8 cellular contexts compared by ENCODE assay signal in genomic region chr7:150378115-150378852, GRCh38. TPM values are rescaled to one million over a fixed set of nuclear protein-coding genes. Genes with fewer than 3 reads are reported as not detected.
A peak's percentile ranks its signal among the peaks of the same experiment; 100 is the strongest.
DNase-seq lines count a peak whose midpoint lies in the region; ATAC-seq and TF ChIP-seq lines count a peak whose summit lies in the region.

No MANE protein-coding gene starts in this region.

- H3K4me1 Mint-ChIP-seq in HFFc6 (ENCODE audit: low read depth) = peaks cover 39% of the 10 kb centered on the region
- H3K4me1 Mint-ChIP-seq in activated CD8-positive, alpha-beta T cell treated with anti-CD3 and anti-CD28 coated beads, Interleukin-2, amount 10 ng/mL, durations not matched to agents 7 days and 5 days (ENCODE audit: low read depth) = peaks cover 40% of the 10 kb centered on the region

- no peaks in the 10 kb centered on the region for H3K9me3 Mint-ChIP-seq in HFFc6
- no peaks in the 10 kb centered on the region for H3K9me3 Mint-ChIP-seq in activated CD8-positive, alpha-beta T cell treated with anti-CD3 and anti-CD28 coated beads, Interleukin-2, amount 10 ng/mL, durations not matched to agents 7 days and 5 days (ENCODE audit: insufficient read depth)

- CTCF ChIA-PET in activated CD8-positive, alpha-beta T cell treated with anti-CD3 and anti-CD28 coated beads, Interleukin-2, amount 10 ng/mL, durations not matched to agents 7 days and 5 days (lab: Charles Lee) = interaction anchor here (1.0 to 3.0 kb wide), 11 partner anchors 8 to 244 kb away, joined by 3 to 20 read pairs (median 3); partner anchors contain the start of gene REPIN1

- H3K27ac ChIP-seq in esophagus muscularis mucosa (replicated peaks in 1 of 4) = peak overlapping the region; percentile 91 to 96 (median 93)
- H3K27ac ChIP-seq in muscle layer of duodenum (ENCODE audit: low read length) = peak overlapping the region; percentile 90
- peak overlapping the region; percentile 80 for H3K27ac ChIP-seq in urinary bladder (ENCODE audit: low read depth)

- POLR2A ChIA-PET in activated CD8-positive, alpha-beta T cell treated with anti-CD3 and anti-CD28 coated beads, Interleukin-2, amount 10 ng/mL, durations not matched to agents 7 days and 5 days (lab: Charles Lee) = interaction anchor here (0.8 to 3.0 kb wide), 10 partner anchors 9 to 73 kb away, joined by 3 to 13 read pairs (median 4); partner anchors contain the start of genes ACTR3C and LRRC61

- intact Hi-C loops in esophagus muscularis mucosa (cut with DNase I) = no loop called here

- TF ChIP-seq POLR2A in esophagus muscularis mucosa (IDR thresholded peaks at IDR 0.05; ENCODE audit: low read depth) = no peak

- H3K27me3 ChIP-seq in esophagus muscularis mucosa (no peaks in the 10 kb centered on the region), muscle layer of duodenum (ENCODE audit: low read depth, low read length) (no peaks in the 10 kb centered on the region)

- peak; percentile 93 for DNase-seq in Daoy (ENCODE audit: low read depth)
- DNase-seq in HFFc6 = peak; percentile 62
- peak; percentile 65 to 82 for DNase-seq in NCI-H524 (lab: John Stamatoyannopoulos, UW)
- peak; percentile 69 for DNase-seq in activated CD8-positive, alpha-beta T cell treated with anti-CD3 and anti-CD28 coated beads, Interleukin-2, amount 10 ng/mL, durations not matched to agents 7 days and 5 days
- peak; percentile 92 for DNase-seq in esophagus muscularis mucosa (ENCODE audit: extremely low spot score)

- H3K36me3 ChIP-seq in esophagus muscularis mucosa = peaks cover 0 to 17% (median 11%) of the 10 kb centered on the region in 4 donors
- H3K36me3 ChIP-seq in muscle layer of duodenum (ENCODE audit: control insufficient read depth in 1 of 2, insufficient read depth in 2 of 2, low read length in 2 of 2) = peaks cover 10 to 11% of the 10 kb centered on the region in 2 donors
- H3K36me3 ChIP-seq in urinary bladder (ENCODE audit: insufficient read depth) = no peaks in the 10 kb centered on the region

- no peak for TF ChIP-seq EP300 in esophagus muscularis mucosa (IDR thresholded peaks at IDR 0.05)

- H3K4me3 ChIP-seq in esophagus muscularis mucosa = peak overlapping the region; percentile 86 to 96 (median 94)
- H3K4me3 ChIP-seq in muscle layer of duodenum (ENCODE audit: low read depth in 1 of 2, low read length in 2 of 2) = peak overlapping the region; percentile 89 to 98
- H3K4me3 ChIP-seq in urinary bladder (ENCODE audit: low read depth, low read length) = peak overlapping the region; percentile 83

- no peaks in the 10 kb centered on the region for H3K9me3 ChIP-seq in esophagus muscularis mucosa
- H3K9me3 ChIP-seq in muscle layer of duodenum (ENCODE audit: control insufficient read depth in 1 of 2, low read length in 2 of 2) = no peaks in the 10 kb centered on the region

- H3K4me1 ChIP-seq in esophagus muscularis mucosa = peaks cover 30 to 54% (median 49%) of the 10 kb centered on the region in 4 donors
- H3K4me1 ChIP-seq in muscle layer of duodenum (ENCODE audit: control insufficient read depth in 1 of 2, insufficient read depth in 2 of 2, low read length in 2 of 2) = peaks cover 7 to 33% of the 10 kb centered on the region in 2 donors
- no peaks in the 10 kb centered on the region for H3K4me1 ChIP-seq in urinary bladder (ENCODE audit: insufficient read depth)

- H3K27me3 Mint-ChIP-seq in HFFc6 (ENCODE audit: insufficient read depth) = peaks cover 3% of the 10 kb centered on the region; the same call in 1 of the 2 replicates
- no peaks in the 10 kb centered on the region for H3K27me3 Mint-ChIP-seq in activated CD8-positive, alpha-beta T cell treated with anti-CD3 and anti-CD28 coated beads, Interleukin-2, amount 10 ng/mL, durations not matched to agents 7 days and 5 days (ENCODE audit: low read depth)

- ATAC-seq in activated CD8-positive, alpha-beta T cell treated with anti-CD3 and anti-CD28 coated beads, Interleukin-2, amount 10 ng/mL, durations not matched to agents 7 days and 5 days = no peak
- no peak for ATAC-seq in HG02852 (IDR thresholded peaks at IDR 0.05; ENCODE audit: unreplicated experiment)

- H3K27ac Mint-ChIP-seq in HFFc6 = peak overlapping the region; percentile 80
- peak overlapping the region; percentile 72 for H3K27ac Mint-ChIP-seq in activated CD8-positive, alpha-beta T cell treated with anti-CD3 and anti-CD28 coated beads, Interleukin-2, amount 10 ng/mL, durations not matched to agents 7 days and 5 days

- no peak for TF ChIP-seq CTCF in HFFc6 (IDR thresholded peaks at IDR 0.05)
- TF ChIP-seq CTCF in esophagus muscularis mucosa (IDR thresholded peaks at IDR 0.05) = peak in 1 of 3 experiments; percentile 12

- WGBS in esophagus muscularis mucosa = 7% methylated on average over 25 of the region's 32 CpGs
- WGBS in urinary bladder = 5% methylated on average over 32 of the region's 32 CpGs

- peak overlapping the region; percentile 79 for H3K4me3 Mint-ChIP-seq in HFFc6
- H3K4me3 Mint-ChIP-seq in activated CD8-positive, alpha-beta T cell treated with anti-CD3 and anti-CD28 coated beads, Interleukin-2, amount 10 ng/mL, durations not matched to agents 7 days and 5 days = peak overlapping the region; percentile 86

- no peaks in the 10 kb centered on the region; the same call in 1 of the 2 replicates for H3K36me3 Mint-ChIP-seq in HFFc6 (ENCODE audit: low read depth)
- H3K36me3 Mint-ChIP-seq in activated CD8-positive, alpha-beta T cell treated with anti-CD3 and anti-CD28 coated beads, Interleukin-2, amount 10 ng/mL, durations not matched to agents 7 days and 5 days (ENCODE audit: low read depth) = peaks cover 15% of the 10 kb centered on the region

RNA-seq across cellular contexts. Expression of gene ZNF775, which starts 0.8 kb away (rescaled TPM):
- 9.1 and 18.2 TPM in 2 replicates for total RNA-seq in Daoy (2014; rRNA removed; shearing (Covaris generic))
- total RNA-seq in HFFc6 (2021; fragmentation: NEBNext Ultra II Directional; extraction: Animal tissue kit (Norgen Biotek cat#: 25700)) = 1 to 10 TPM; 2.7 to 3.8 (median 2.9) TPM
- total RNA-seq in activated CD8-positive, alpha-beta T cell treated with anti-CD3 and anti-CD28 coated beads, Interleukin-2, amount 10 ng/mL, durations not matched to agents 7 days and 5 days = 1 to 10 TPM; 6.7 to 7.7 TPM
- total RNA-seq in esophagus muscularis mucosa (10 to 100 TPM in 3 of 4 donors, 1 to 10 TPM in 1; 6.6 to 19.8 (median 15.0) TPM), urinary bladder (5.1 TPM)
- polyA plus RNA-seq in urinary bladder = 11.6 TPM

RNA-seq across cellular contexts. Expression of gene REPIN1, which starts 9.7 kb away (rescaled TPM):
- 129 and 131 TPM in 2 replicates for total RNA-seq in Daoy (2014; rRNA removed; shearing (Covaris generic))
- 10 to 100 TPM; 68.8 to 78.3 (median 75.5) TPM for total RNA-seq in HFFc6 (2021; fragmentation: NEBNext Ultra II Directional; extraction: Animal tissue kit (Norgen Biotek cat#: 25700))
- total RNA-seq in activated CD8-positive, alpha-beta T cell treated with anti-CD3 and anti-CD28 coated beads, Interleukin-2, amount 10 ng/mL, durations not matched to agents 7 days and 5 days = 10 to 100 TPM; 40.9 to 43.1 TPM
- total RNA-seq in esophagus muscularis mucosa = 100 to 1,000 TPM in 2 of 4 donors, 10 to 100 TPM in 2; 66.8 to 143 (median 97.7) TPM
- total RNA-seq in urinary bladder = 25.2 TPM
- 76.7 TPM for polyA plus RNA-seq in urinary bladder

RNA-seq across cellular contexts. Expression of gene RARRES2, which starts 36.9 kb away (rescaled TPM):
- total RNA-seq in Daoy (2014; rRNA removed; shearing (Covaris generic)) = 3.9 and 11.8 TPM in 2 replicates
- total RNA-seq in HFFc6 (2021; fragmentation: NEBNext Ultra II Directional; extraction: Animal tissue kit (Norgen Biotek cat#: 25700)) = under 1 TPM in 2 of 6 experiments, not detected in 4; 0.28 to 0.39 TPM
- not detected for total RNA-seq in activated CD8-positive, alpha-beta T cell treated with anti-CD3 and anti-CD28 coated beads, Interleukin-2, amount 10 ng/mL, durations not matched to agents 7 days and 5 days
- total RNA-seq in esophagus muscularis mucosa (100 to 1,000 TPM; 143 to 193 (median 173) TPM), urinary bladder (86.2 TPM)
- 400 TPM for polyA plus RNA-seq in urinary bladder

RNA-seq across cellular contexts. Expression of gene ACTR3C, which starts 54.9 kb away (rescaled TPM):
- total RNA-seq in Daoy (2014; rRNA removed; shearing (Covaris generic)) = 0.06 and 2.7 TPM in 2 replicates
- not detected for total RNA-seq in HFFc6 (2021; fragmentation: NEBNext Ultra II Directional; extraction: Animal tissue kit (Norgen Biotek cat#: 25700))
- 1 to 10 TPM; 4.6 TPM for total RNA-seq in activated CD8-positive, alpha-beta T cell treated with anti-CD3 and anti-CD28 coated beads, Interleukin-2, amount 10 ng/mL, durations not matched to agents 7 days and 5 days
- total RNA-seq in esophagus muscularis mucosa = 10 to 100 TPM in 1 of 4 donors, 1 to 10 TPM in 3; 4.3 to 10.1 (median 4.8) TPM
- 6.5 TPM for total RNA-seq in urinary bladder
- polyA plus RNA-seq in urinary bladder = 3.4 TPM

RNA-seq across cellular contexts. Expression of gene LRRC61, which starts 55.1 kb away (rescaled TPM):
- total RNA-seq in Daoy (2014; rRNA removed; shearing (Covaris generic)) = 6.3 and 9.7 TPM in 2 replicates
- not detected for total RNA-seq in HFFc6 (2021; fragmentation: NEBNext Ultra II Directional; extraction: Animal tissue kit (Norgen Biotek cat#: 25700))
- 10 to 100 TPM; 21.0 to 21.4 TPM for total RNA-seq in activated CD8-positive, alpha-beta T cell treated with anti-CD3 and anti-CD28 coated beads, Interleukin-2, amount 10 ng/mL, durations not matched to agents 7 days and 5 days
- total RNA-seq in esophagus muscularis mucosa (10 to 100 TPM in 2 of 4 donors, 1 to 10 TPM in 2; 7.9 to 16.5 (median 12.4) TPM), urinary bladder (3.7 TPM)
- polyA plus RNA-seq in urinary bladder = 11.8 TPM
